In the genomic region with DNA sequence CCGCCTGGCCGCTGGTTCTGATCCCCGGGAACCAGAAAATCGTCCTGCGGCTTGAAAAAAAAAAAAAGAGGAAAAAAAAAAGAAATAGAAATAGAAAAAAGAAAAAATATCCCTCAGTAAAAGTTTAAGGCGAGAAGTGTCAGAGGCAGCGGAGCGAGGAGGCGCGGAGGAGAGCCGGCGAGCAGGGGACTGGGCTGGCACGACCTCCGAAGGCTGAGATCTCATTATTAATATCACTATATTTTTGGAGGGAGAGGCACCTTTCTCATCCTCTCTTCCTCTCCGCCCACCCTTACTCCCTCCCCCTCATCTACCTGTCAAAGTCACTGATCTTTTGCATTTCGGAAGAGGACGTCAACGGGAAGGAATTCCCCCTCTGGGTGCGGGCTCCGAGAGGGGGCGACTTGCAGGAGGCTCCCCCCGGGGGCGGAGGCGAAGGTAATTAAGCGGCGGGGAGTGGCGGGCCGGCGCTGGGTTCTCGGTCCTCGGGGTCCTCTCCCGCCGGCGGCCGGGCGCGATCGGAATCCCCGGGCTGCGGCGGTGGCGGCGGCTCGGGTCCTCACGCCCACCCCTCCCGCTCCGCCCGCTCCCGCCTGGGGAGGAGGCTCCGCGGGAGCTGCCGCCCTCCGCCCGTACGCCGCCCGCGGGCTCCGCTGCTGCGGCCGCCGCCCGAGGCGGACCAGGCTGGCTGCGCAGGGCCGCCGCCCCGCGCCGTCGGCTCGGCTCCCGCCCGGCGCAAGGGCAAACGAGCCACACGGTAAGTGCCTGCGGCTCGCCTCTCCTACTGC, we compare ENCODE assay signal across 8 cellular contexts. TPM values are rescaled to one million over a fixed set of nuclear protein-coding genes. Genes with fewer than 3 reads are reported as not detected.
DNase-seq lines count a peak whose midpoint lies in the region; ATAC-seq and TF ChIP-seq lines count a peak whose summit lies in the region.

A gene (plus strand): TSS at position 337 of the 788 bp plus-strand sequence.

- POLR2A ChIA-PET in Caco-2 (lab: Charles Lee) = no interaction called here

- no peaks in the 10 kb centered on the region for H3K36me3 Mint-ChIP-seq in Caco-2 (ENCODE audit: insufficient read depth, unreplicated experiment)
- H3K36me3 Mint-ChIP-seq in stimulated activated memory B cell treated with anti-CD40 and anti-IgM and Interleukin-4, amounts not matched to agents 10 μg/mL and 1 μg/mL and 100 μg/mL, for 72 hours = no peaks in the 10 kb centered on the region

- TF ChIP-seq CTCF in Caco-2 (IDR thresholded peaks at IDR 0.05; ENCODE audit: insufficient read depth in 1 of 2, low read depth in 1 of 2, low read length in 1 of 2, severe bottlenecking in 1 of 2, unreplicated experiment in 1 of 2) (no peak), OCI-LY3 (IDR thresholded peaks at IDR 0.05; ENCODE audit: low read depth, low read length) (no peak), cardiac fibroblast (IDR thresholded peaks at IDR 0.05; ENCODE audit: low read depth, low read length) (no peak)

- H3K27me3 ChIP-seq in Caco-2 (replicated peaks; ENCODE audit: control insufficient read depth, insufficient read depth, low read length) (no peaks in the 10 kb centered on the region), OCI-LY3 (ENCODE audit: low read depth, low read length) (no peaks in the 10 kb centered on the region)

- peaks cover 2% of the 10 kb centered on the region for H3K27me3 Mint-ChIP-seq in Caco-2 (ENCODE audit: insufficient read depth, unreplicated experiment)
- H3K27me3 Mint-ChIP-seq in stimulated activated memory B cell treated with anti-CD40 and anti-IgM and Interleukin-4, amounts not matched to agents 10 μg/mL and 1 μg/mL and 100 μg/mL, for 72 hours = no peaks in the 10 kb centered on the region

- H3K27ac Mint-ChIP-seq in Caco-2 (ENCODE audit: unreplicated experiment) = no peak within 1 kb of the TSS
- H3K27ac Mint-ChIP-seq in stimulated activated memory B cell treated with anti-CD40 and anti-IgM and Interleukin-4, amounts not matched to agents 10 μg/mL and 1 μg/mL and 100 μg/mL, for 72 hours = peak within 1 kb of the TSS; percentile 81

- H3K79me2 ChIP-seq in OCI-LY3 (ENCODE audit: low read length) = peaks cover 28% of the 10 kb centered on the region

- H4K20me1 ChIP-seq in OCI-LY3 (ENCODE audit: insufficient read depth, low read length) = peaks cover 12% of the 10 kb centered on the region; the same call in 1 of the 2 replicates

- H3K4me3 ChIP-seq in Caco-2 (ENCODE audit: low read depth, low read length) (peak within 1 kb of the TSS; percentile 14), OCI-LY3 (ENCODE audit: low read length) (peak within 1 kb of the TSS; percentile 92), cardiac fibroblast (replicated peaks in 1 of 2; ENCODE audit: low read depth in 2 of 2, low read length in 2 of 2) (peak within 1 kb of the TSS; percentile 46)

- peak within 1 kb of the TSS; percentile 76 for H3K4me2 ChIP-seq in OCI-LY3 (ENCODE audit: low read length)

- H3K4me1 ChIP-seq in Caco-2 (no peaks in the 10 kb centered on the region), OCI-LY3 (ENCODE audit: low read length) (peaks cover 27% of the 10 kb centered on the region)

- no TSS peak for BruUV-seq in Caco-2 (replicated peaks; lab: Mats Ljungman, UMichigan)

- no peaks in the 10 kb centered on the region for H3K36me3 ChIP-seq in Caco-2 (ENCODE audit: control insufficient read depth, insufficient read depth, low read length)
- H3K36me3 ChIP-seq in OCI-LY3 (replicated peaks; ENCODE audit: low read depth, low read length) = no peaks in the 10 kb centered on the region

- peak within 1 kb of the TSS; percentile 61 for H3K4me3 Mint-ChIP-seq in Caco-2 (ENCODE audit: unreplicated experiment)
- H3K4me3 Mint-ChIP-seq in stimulated activated memory B cell treated with anti-CD40 and anti-IgM and Interleukin-4, amounts not matched to agents 10 μg/mL and 1 μg/mL and 100 μg/mL, for 72 hours = peak within 1 kb of the TSS; percentile 91

- DNase-seq in Caco-2 = no peak
- no peak for DNase-seq in cardiac fibroblast (ENCODE audit: low read depth in 2 of 2)
- DNase-seq in kidney glomerular epithelial cell (lab: John Stamatoyannopoulos, UW) = peak; percentile 14
- no peak for DNase-seq in OCI-M1 (lab: John Stamatoyannopoulos, UW)
- no peak for DNase-seq in NCI-H1436 (lab: John Stamatoyannopoulos, UW)

- H3K9ac ChIP-seq in OCI-LY3 (ENCODE audit: low read length) = peak within 1 kb of the TSS; percentile 81

- no peaks in the 10 kb centered on the region for H3K9me3 Mint-ChIP-seq in Caco-2 (ENCODE audit: unreplicated experiment)
- no peaks in the 10 kb centered on the region for H3K9me3 Mint-ChIP-seq in stimulated activated memory B cell treated with anti-CD40 and anti-IgM and Interleukin-4, amounts not matched to agents 10 μg/mL and 1 μg/mL and 100 μg/mL, for 72 hours

- H3K27ac ChIP-seq in OCI-LY3 (ENCODE audit: low read length) = peak within 1 kb of the TSS; percentile 71

- no peaks in the 10 kb centered on the region for H3K4me1 Mint-ChIP-seq in Caco-2 (ENCODE audit: low read depth, unreplicated experiment)
- H3K4me1 Mint-ChIP-seq in stimulated activated memory B cell treated with anti-CD40 and anti-IgM and Interleukin-4, amounts not matched to agents 10 μg/mL and 1 μg/mL and 100 μg/mL, for 72 hours = peaks cover 29% of the 10 kb centered on the region

- CTCF ChIA-PET in Caco-2 (lab: Charles Lee) = no interaction called here

- 0 out of 2 replicates have a peak within 1 kb of the TSS, but pooled peaks have one; percentile 26 for H2AFZ ChIP-seq in OCI-LY3 (ENCODE audit: low read depth, low read length)

- intact Hi-C loops in Caco-2 (cut with micrococcal nuclease; ENCODE audit: unreplicated experiment) = loop anchor here (2.0 kb wide), 1 partner anchor 84 kb away; a partner anchor contains a TSS

- no peaks in the 10 kb centered on the region for H3K9me3 ChIP-seq in Caco-2
- H3K9me3 ChIP-seq in OCI-LY3 (ENCODE audit: insufficient read depth, low read length) = no peaks in the 10 kb centered on the region

- ATAC-seq in GM21723 (IDR thresholded peaks at IDR 0.05; ENCODE audit: unreplicated experiment) = peak; percentile 42
- peak; percentile 72 for ATAC-seq in stimulated activated memory B cell treated with anti-CD40 and anti-IgM and Interleukin-4, amounts not matched to agents 10 μg/mL and 1 μg/mL and 100 μg/mL, for 72 hours

RNA-seq across cellular contexts. Expression of the gene that starts here (rescaled TPM):
- total RNA-seq in Caco-2 (2022) = not detected in 2 replicates

Comparison
In these comparisons a context has a peak if more than half of its experiments do, and no peak if none do; other contexts are left out.
1. H3K4me3 ChIP-seq: peak in every context shown above with its lines; median percentile 92 in OCI-LY3; 46 in cardiac fibroblast; 14 in Caco-2.